1 cellular context compared by ENCODE assay signal in genomic region chr14:23950411-23951135, GRCh38.
TF ChIP-seq lines count a peak whose summit lies in the region.

No MANE protein-coding gene starts in this region.

TF ChIP-seq in GM23338, 12 proteins besides CTCF, POLR2A, EP300 and RAD21:
- TF ChIP-seq, protein P1, sequence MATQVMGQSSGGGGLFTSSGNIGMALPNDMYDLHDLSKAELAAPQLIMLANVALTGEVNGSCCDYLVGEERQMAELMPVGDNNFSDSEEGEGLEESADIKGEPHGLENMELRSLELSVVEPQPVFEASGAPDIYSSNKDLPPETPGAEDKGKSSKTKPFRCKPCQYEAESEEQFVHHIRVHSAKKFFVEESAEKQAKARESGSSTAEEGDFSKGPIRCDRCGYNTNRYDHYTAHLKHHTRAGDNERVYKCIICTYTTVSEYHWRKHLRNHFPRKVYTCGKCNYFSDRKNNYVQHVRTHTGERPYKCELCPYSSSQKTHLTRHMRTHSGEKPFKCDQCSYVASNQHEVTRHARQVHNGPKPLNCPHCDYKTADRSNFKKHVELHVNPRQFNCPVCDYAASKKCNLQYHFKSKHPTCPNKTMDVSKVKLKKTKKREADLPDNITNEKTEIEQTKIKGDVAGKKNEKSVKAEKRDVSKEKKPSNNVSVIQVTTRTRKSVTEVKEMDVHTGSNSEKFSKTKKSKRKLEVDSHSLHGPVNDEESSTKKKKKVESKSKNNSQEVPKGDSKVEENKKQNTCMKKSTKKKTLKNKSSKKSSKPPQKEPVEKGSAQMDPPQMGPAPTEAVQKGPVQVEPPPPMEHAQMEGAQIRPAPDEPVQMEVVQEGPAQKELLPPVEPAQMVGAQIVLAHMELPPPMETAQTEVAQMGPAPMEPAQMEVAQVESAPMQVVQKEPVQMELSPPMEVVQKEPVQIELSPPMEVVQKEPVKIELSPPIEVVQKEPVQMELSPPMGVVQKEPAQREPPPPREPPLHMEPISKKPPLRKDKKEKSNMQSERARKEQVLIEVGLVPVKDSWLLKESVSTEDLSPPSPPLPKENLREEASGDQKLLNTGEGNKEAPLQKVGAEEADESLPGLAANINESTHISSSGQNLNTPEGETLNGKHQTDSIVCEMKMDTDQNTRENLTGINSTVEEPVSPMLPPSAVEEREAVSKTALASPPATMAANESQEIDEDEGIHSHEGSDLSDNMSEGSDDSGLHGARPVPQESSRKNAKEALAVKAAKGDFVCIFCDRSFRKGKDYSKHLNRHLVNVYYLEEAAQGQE (IDR thresholded peaks at IDR 0.05; ENCODE audit: unreplicated experiment), result no peak
- TF ChIP-seq STAT1 (IDR thresholded peaks at IDR 0.05; ENCODE audit: unreplicated experiment) (no peak), JUNB (IDR thresholded peaks at IDR 0.05; ENCODE audit: unreplicated experiment) (no peak), ZNF114 (CRISPR knock-in tag; IDR thresholded peaks at IDR 0.05) (no peak)
- TF ChIP-seq, protein P2, sequence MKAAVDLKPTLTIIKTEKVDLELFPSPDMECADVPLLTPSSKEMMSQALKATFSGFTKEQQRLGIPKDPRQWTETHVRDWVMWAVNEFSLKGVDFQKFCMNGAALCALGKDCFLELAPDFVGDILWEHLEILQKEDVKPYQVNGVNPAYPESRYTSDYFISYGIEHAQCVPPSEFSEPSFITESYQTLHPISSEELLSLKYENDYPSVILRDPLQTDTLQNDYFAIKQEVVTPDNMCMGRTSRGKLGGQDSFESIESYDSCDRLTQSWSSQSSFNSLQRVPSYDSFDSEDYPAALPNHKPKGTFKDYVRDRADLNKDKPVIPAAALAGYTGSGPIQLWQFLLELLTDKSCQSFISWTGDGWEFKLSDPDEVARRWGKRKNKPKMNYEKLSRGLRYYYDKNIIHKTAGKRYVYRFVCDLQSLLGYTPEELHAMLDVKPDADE (IDR thresholded peaks at IDR 0.05), result no peak
- TF ChIP-seq, protein P3, sequence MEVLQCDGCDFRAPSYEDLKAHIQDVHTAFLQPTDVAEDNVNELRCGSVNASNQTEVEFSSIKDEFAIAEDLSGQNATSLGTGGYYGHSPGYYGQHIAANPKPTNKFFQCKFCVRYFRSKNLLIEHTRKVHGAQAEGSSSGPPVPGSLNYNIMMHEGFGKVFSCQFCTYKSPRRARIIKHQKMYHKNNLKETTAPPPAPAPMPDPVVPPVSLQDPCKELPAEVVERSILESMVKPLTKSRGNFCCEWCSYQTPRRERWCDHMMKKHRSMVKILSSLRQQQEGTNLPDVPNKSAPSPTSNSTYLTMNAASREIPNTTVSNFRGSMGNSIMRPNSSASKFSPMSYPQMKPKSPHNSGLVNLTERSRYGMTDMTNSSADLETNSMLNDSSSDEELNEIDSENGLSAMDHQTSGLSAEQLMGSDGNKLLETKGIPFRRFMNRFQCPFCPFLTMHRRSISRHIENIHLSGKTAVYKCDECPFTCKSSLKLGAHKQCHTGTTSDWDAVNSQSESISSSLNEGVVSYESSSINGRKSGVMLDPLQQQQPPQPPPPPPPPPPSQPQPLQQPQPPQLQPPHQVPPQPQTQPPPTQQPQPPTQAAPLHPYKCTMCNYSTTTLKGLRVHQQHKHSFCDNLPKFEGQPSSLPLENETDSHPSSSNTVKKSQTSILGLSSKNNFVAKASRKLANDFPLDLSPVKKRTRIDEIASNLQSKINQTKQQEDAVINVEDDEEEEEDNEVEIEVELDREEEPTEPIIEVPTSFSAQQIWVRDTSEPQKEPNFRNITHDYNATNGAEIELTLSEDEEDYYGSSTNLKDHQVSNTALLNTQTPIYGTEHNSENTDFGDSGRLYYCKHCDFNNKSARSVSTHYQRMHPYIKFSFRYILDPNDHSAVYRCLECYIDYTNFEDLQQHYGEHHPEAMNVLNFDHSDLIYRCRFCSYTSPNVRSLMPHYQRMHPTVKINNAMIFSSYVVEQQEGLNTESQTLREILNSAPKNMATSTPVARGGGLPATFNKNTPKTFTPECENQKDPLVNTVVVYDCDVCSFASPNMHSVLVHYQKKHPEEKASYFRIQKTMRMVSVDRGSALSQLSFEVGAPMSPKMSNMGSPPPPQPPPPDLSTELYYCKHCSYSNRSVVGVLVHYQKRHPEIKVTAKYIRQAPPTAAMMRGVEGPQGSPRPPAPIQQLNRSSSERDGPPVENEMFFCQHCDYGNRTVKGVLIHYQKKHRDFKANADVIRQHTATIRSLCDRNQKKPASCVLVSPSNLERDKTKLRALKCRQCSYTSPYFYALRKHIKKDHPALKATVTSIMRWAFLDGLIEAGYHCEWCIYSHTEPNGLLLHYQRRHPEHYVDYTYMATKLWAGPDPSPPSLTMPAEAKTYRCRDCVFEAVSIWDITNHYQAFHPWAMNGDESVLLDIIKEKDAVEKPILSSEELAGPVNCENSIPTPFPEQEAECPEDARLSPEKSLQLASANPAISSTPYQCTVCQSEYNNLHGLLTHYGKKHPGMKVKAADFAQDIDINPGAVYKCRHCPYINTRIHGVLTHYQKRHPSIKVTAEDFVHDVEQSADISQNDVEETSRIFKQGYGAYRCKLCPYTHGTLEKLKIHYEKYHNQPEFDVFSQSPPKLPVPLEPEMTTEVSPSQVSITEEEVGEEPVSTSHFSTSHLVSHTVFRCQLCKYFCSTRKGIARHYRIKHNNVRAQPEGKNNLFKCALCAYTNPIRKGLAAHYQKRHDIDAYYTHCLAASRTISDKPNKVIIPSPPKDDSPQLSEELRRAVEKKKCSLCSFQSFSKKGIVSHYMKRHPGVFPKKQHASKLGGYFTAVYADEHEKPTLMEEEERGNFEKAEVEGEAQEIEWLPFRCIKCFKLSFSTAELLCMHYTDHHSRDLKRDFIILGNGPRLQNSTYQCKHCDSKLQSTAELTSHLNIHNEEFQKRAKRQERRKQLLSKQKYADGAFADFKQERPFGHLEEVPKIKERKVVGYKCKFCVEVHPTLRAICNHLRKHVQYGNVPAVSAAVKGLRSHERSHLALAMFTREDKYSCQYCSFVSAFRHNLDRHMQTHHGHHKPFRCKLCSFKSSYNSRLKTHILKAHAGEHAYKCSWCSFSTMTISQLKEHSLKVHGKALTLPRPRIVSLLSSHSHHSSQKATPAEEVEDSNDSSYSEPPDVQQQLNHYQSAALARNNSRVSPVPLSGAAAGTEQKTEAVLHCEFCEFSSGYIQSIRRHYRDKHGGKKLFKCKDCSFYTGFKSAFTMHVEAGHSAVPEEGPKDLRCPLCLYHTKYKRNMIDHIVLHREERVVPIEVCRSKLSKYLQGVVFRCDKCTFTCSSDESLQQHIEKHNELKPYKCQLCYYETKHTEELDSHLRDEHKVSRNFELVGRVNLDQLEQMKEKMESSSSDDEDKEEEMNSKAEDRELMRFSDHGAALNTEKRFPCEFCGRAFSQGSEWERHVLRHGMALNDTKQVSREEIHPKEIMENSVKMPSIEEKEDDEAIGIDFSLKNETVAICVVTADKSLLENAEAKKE (CRISPR knock-in tag; IDR thresholded peaks at IDR 0.05), result no peak
